ENCODE assay signal across 8 cellular contexts in the genomic region with DNA sequence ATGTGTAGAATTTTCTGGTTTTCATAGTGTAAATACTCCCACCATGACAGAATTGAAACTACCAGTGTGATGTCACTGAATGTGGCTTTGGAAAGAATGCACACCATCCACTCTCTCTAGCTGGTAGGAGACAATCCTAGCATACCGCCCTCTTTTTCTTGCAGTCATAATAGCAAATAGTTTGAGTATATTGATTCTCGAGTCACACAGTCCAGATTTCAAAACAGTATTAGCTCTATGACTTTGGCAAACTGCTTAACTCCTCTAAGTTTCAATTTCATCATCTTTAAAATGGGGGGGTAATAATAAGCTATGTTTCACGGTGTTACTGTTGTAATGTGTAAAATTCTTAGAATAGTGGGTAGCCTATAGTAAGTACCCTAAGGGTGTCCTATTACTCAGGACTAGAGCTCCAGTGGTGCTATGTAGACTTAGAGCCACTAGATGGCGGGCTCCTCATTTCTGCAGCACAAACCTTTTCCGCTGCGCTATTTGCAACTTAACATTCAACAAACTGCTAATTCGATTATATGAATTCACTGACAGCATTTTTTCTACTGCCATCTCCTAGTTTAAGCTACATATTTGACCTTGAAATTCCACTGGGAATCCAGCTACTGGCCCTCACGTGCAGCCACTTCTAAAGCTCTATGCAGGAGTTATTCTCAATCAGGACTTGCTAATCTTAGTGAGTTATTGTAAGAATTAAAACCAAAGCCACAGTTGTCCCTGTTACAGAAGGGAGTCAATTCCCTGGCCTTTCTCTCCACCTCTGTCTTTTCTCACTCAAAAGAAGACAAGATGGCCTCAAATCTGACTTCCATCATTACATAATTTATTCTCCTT. TPM values are rescaled to one million over a fixed set of nuclear protein-coding genes. Genes with fewer than 3 reads are reported as not detected.
DNase-seq lines count a peak whose midpoint lies in the region; ATAC-seq and TF ChIP-seq lines count a peak whose summit lies in the region.

No MANE protein-coding gene starts in this region.

- no peak overlapping the region for H2AFZ ChIP-seq in IMR-90 (replicated peaks; ENCODE audit: low read length, poor library complexity)

- no peak overlapping the region for H4K5ac ChIP-seq in IMR-90 (ENCODE audit: low read depth, low read length)

- H2BK5ac ChIP-seq in IMR-90 (ENCODE audit: low read depth, low read length, poor library complexity, severe bottlenecking): peak overlapping the region; percentile 11

- no peak overlapping the region for H2BK120ac ChIP-seq in IMR-90 (ENCODE audit: low read depth, low read length)

- H3K4me1 ChIP-seq in IMR-90 (ENCODE audit: control insufficient read depth, insufficient read depth, low read length) (peaks cover 4% of the 10 kb centered on the region; the same call in 1 of the 2 replicates), neutrophil (ENCODE audit: control insufficient read depth in 1 of 2, insufficient read depth in 1 of 2, low read depth in 1 of 2, low read length in 1 of 2) (peaks cover 52 to 55% of the 10 kb centered on the region in 2 experiments), testis (no peaks in the 10 kb centered on the region)

- intact Hi-C loops in IMR-90 (cut with micrococcal nuclease) (loop anchor here (2.0 to 5.0 kb wide), 2 partner anchors 142 to 176 kb away; partner anchors contain the start of gene ZYX), testis (cut with DNase I; ENCODE audit: low total_unique reads) (no loop called here)

- no peak overlapping the region for H4K91ac ChIP-seq in IMR-90 (ENCODE audit: insufficient read depth, low read depth, low read length)

- peak overlapping the region; percentile 61 for H3K9ac ChIP-seq in IMR-90 (ENCODE audit: low read depth, low read length)

- H4K8ac ChIP-seq in IMR-90 (ENCODE audit: low read depth in 2 of 2, low read length in 2 of 2): no peak overlapping the region

- dilution Hi-C loops in IMR-90 (cut with HindIII; ENCODE audit: low sequenced_read_pairs, unreplicated experiment): no loop called here

- H3K14ac ChIP-seq in IMR-90 (replicated peaks; ENCODE audit: low read depth, low read length): no peak overlapping the region

- no peak overlapping the region for H3K4ac ChIP-seq in IMR-90 (ENCODE audit: low read depth, low read length)

- DNase-seq in DMS53 treated with DMSO at 0.1 percent for 48 hours (lab: John Stamatoyannopoulos, UW; ENCODE audit: unreplicated experiment) (peak; percentile 87), IMR-90 (peak; percentile 86), OCI-M2 (lab: John Stamatoyannopoulos, UW; ENCODE audit: unreplicated experiment) (peak; percentile 41), fibroblast of the aortic adventitia (ENCODE audit: low read depth) (peak; percentile 90), testis (peak; percentile 83)
- peak; percentile 63 to 72 for DNase-seq in activated T-cell treated with anti-CD3 and anti-CD28 coated beads, Interleukin-2, amount 50 U/mL, for 48 hours

- H3K27ac ChIP-seq in IMR-90 (ENCODE audit: insufficient read depth, low read length) (no peak overlapping the region), neutrophil (peak overlapping the region; percentile 85), testis (no peak overlapping the region)

- 5% methylated on average over 4 of the region's 8 CpGs; no CpG with 5 or more reads in 1 of the 2 experiments for WGBS in IMR-90 (ENCODE audit: extremely low coverage in 2 of 2, insufficient read length in 1 of 2), 2 experiments
- 21 to 25% methylated on average over 8 of the region's 8 CpGs for WGBS in testis, 2 donors

- POLR2A ChIA-PET in IMR-90 (lab: Charles Lee; ENCODE audit: unreplicated experiment): no interaction called here

- H3K56ac ChIP-seq in IMR-90 (ENCODE audit: extremely low read depth, insufficient read depth, low read length): no peak overlapping the region

- H3K9me3 ChIP-seq in IMR-90 (ENCODE audit: control insufficient read depth, insufficient read depth, low read length) (peaks cover 2% of the 10 kb centered on the region; the same call in 1 of the 2 replicates), neutrophil (no peaks in the 10 kb centered on the region), testis (no peaks in the 10 kb centered on the region)

- peaks cover 4% of the 10 kb centered on the region; the same call in 1 of the 2 replicates for H3K27me3 ChIP-seq in IMR-90 (ENCODE audit: control insufficient read depth, insufficient read depth, low read length)
- H3K27me3 ChIP-seq in neutrophil: no peaks in the 10 kb centered on the region
- H3K27me3 ChIP-seq in testis: no peaks in the 10 kb centered on the region

- no peak overlapping the region for H2BK15ac ChIP-seq in IMR-90 (ENCODE audit: low read depth, low read length)

- peak overlapping the region; percentile 86 for H3K4me2 ChIP-seq in IMR-90 (ENCODE audit: low read depth, low read length)

- CTCF ChIA-PET in IMR-90 (lab: Yijun Ruan, JAX): interaction anchor here (0.6 to 2.2 kb wide), 26 partner anchors 9 to 922 kb away, joined by 3 to 24 read pairs (median 4); partner anchors contain the start of genes CLCN1, GSTK1 and TAS2R40

- H3K79me1 ChIP-seq in IMR-90 (ENCODE audit: low read depth in 1 of 2, low read length in 2 of 2): no peaks in the 10 kb centered on the region

- ATAC-seq in GM21526 (IDR thresholded peaks at IDR 0.05; ENCODE audit: low FRiP score, unreplicated experiment) (peak; percentile 94), IMR-90 (ENCODE audit: low read depth) (peak; percentile 95)

- H3K9me1 ChIP-seq in IMR-90 (ENCODE audit: insufficient read depth, low read length): no peaks in the 10 kb centered on the region

- H2BK20ac ChIP-seq in IMR-90 (ENCODE audit: low read depth, low read length): no peak overlapping the region

- no peak overlapping the region for H2AK9ac ChIP-seq in IMR-90 (replicated peaks; ENCODE audit: low read depth, low read length, poor library complexity)

- TF ChIP-seq CTCF in IMR-90 (conservative IDR thresholded peaks at IDR 0.05; ENCODE audit: low read depth, low read length) (peak; percentile 91), fibroblast of the aortic adventitia (IDR thresholded peaks at IDR 0.05; ENCODE audit: insufficient read depth, low read length) (peak; percentile 94), neutrophil (IDR thresholded peaks at IDR 0.05) (peak; percentile 91), testis (IDR thresholded peaks at IDR 0.05) (peak; percentile 64 to 82 (median 73))

- BruUV-seq in IMR-90 (replicated peaks; lab: Mats Ljungman, UMichigan): no TSS peak

- TF ChIP-seq POLR2A in IMR-90 (IDR thresholded peaks at IDR 0.05; ENCODE audit: low read depth, low read length) (no peak), testis (IDR thresholded peaks at IDR 0.05) (no peak)

- H3K4me3 ChIP-seq in IMR-90 (ENCODE audit: insufficient read depth, low read depth, low read length) (no peak overlapping the region), fibroblast of the aortic adventitia (ENCODE audit: low read depth, low read length) (no peak overlapping the region), neutrophil (ENCODE audit: low read depth in 1 of 2, low read length in 1 of 2) (peak overlapping the region; percentile 38 to 48), testis (no peak overlapping the region)

- no peaks in the 10 kb centered on the region for H3K36me3 ChIP-seq in IMR-90 (ENCODE audit: control insufficient read depth, insufficient read depth, low read length)
- H3K36me3 ChIP-seq in neutrophil: no peaks in the 10 kb centered on the region
- H3K36me3 ChIP-seq in testis (ENCODE audit: low read depth, missing control alignments): no peaks in the 10 kb centered on the region

- H2AK5ac ChIP-seq in IMR-90 (ENCODE audit: low read depth, low read length): no peak overlapping the region

- H3K18ac ChIP-seq in IMR-90 (ENCODE audit: low read depth, low read length): no peak overlapping the region

- no peak overlapping the region for H3K23ac ChIP-seq in IMR-90 (ENCODE audit: low read depth, low read length)

- in situ Hi-C loops in IMR-90 (cut with MboI; ENCODE audit: low sequenced_read_pairs): no loop called here

- no peaks in the 10 kb centered on the region for H4K20me1 ChIP-seq in IMR-90 (ENCODE audit: insufficient read depth, low read length)

- peak; percentile 89 for TF ChIP-seq RAD21 in IMR-90 (IDR thresholded peaks at IDR 0.05; ENCODE audit: low read length)

RNA-seq across cellular contexts. Expression of gene TAS2R40, which starts 18.7 kb away (rescaled TPM):
- not detected in 2 replicates for total RNA-seq in IMR-90 (2012; rRNA removed)
- not detected in 2 replicates for polyA plus RNA-seq in IMR-90 (2012; rRNA removed)
- polyA plus RNA-seq in IMR-90 (2012; cell fraction: cytosol; rRNA removed): not detected in 2 replicates
- polyA plus RNA-seq in IMR-90 (2012; cell fraction: nucleus; rRNA removed; ENCODE audit: low replicate concordance): not detected in 2 replicates
- total RNA-seq in fibroblast of the aortic adventitia (ENCODE audit: low replicate concordance): not detected in 2 replicates
- not detected for total RNA-seq in testis
- not detected for polyA plus RNA-seq in testis (ENCODE audit: insufficient read depth, low read depth, low replicate concordance)

RNA-seq across cellular contexts. Expression of gene GSTK1, which starts 22.7 kb away (rescaled TPM):
- total RNA-seq in IMR-90 (2012; rRNA removed) (60.0 and 64.9 TPM in 2 replicates), fibroblast of the aortic adventitia (ENCODE audit: low replicate concordance) (53.3 and 91.9 TPM in 2 replicates), testis (100 to 1,000 TPM; 105 to 136 TPM)
- polyA plus RNA-seq in IMR-90 (2012; rRNA removed) (109 and 111 TPM in 2 replicates), testis (ENCODE audit: insufficient read depth, low read depth, low replicate concordance) (169 TPM)
- polyA plus RNA-seq in IMR-90 (2012; cell fraction: cytosol; rRNA removed): 98.8 and 119 TPM in 2 replicates
- polyA plus RNA-seq in IMR-90 (2012; cell fraction: nucleus; rRNA removed; ENCODE audit: low replicate concordance): 202 and 254 TPM in 2 replicates

RNA-seq across cellular contexts. Expression of gene TMEM139, which starts 44.2 kb away (rescaled TPM):
- total RNA-seq in IMR-90 (2012; rRNA removed) (not detected in 2 replicates), fibroblast of the aortic adventitia (ENCODE audit: low replicate concordance) (not detected in 2 replicates), testis (1 to 10 TPM; 1.1 to 2.2 TPM)
- polyA plus RNA-seq in IMR-90 (2012; rRNA removed) (0.07 TPM in 1 of 2 replicates, not detected in the other), testis (ENCODE audit: insufficient read depth, low read depth, low replicate concordance) (5.3 TPM)
- 0.42 TPM in 1 of 2 replicates, not detected in the other for polyA plus RNA-seq in IMR-90 (2012; cell fraction: cytosol; rRNA removed)
- polyA plus RNA-seq in IMR-90 (2012; cell fraction: nucleus; rRNA removed; ENCODE audit: low replicate concordance): 0.05 and 0.06 TPM in 2 replicates

RNA-seq across cellular contexts. Expression of gene CASP2, which starts 47.6 kb away (rescaled TPM):
- 18.6 and 25.6 TPM in 2 replicates for total RNA-seq in IMR-90 (2012; rRNA removed)
- polyA plus RNA-seq in IMR-90 (2012; rRNA removed): 14.3 and 15.4 TPM in 2 replicates
- 4.9 and 7.1 TPM in 2 replicates for polyA plus RNA-seq in IMR-90 (2012; cell fraction: cytosol; rRNA removed)
- 19.9 and 31.5 TPM in 2 replicates for polyA plus RNA-seq in IMR-90 (2012; cell fraction: nucleus; rRNA removed; ENCODE audit: low replicate concordance)
- 18.4 and 19.8 TPM in 2 replicates for total RNA-seq in fibroblast of the aortic adventitia (ENCODE audit: low replicate concordance)
- total RNA-seq in testis: 10 to 100 TPM; 23.6 to 26.5 TPM
- polyA plus RNA-seq in testis (ENCODE audit: insufficient read depth, low read depth, low replicate concordance): 20.7 TPM

RNA-seq across cellular contexts. Expression of gene TAS2R39, which starts 57.3 kb away (rescaled TPM):
- not detected in 2 replicates for total RNA-seq in IMR-90 (2012; rRNA removed)
- polyA plus RNA-seq in IMR-90 (2012; rRNA removed): not detected in 2 replicates
- not detected in 2 replicates for polyA plus RNA-seq in IMR-90 (2012; cell fraction: cytosol; rRNA removed)
- not detected in 2 replicates for polyA plus RNA-seq in IMR-90 (2012; cell fraction: nucleus; rRNA removed; ENCODE audit: low replicate concordance)
- total RNA-seq in fibroblast of the aortic adventitia (ENCODE audit: low replicate concordance): not detected in 2 replicates
- total RNA-seq in testis: not detected
- polyA plus RNA-seq in testis (ENCODE audit: insufficient read depth, low read depth, low replicate concordance): not detected

Comparison
In these comparisons a context has a peak if more than half of its experiments do, and no peak if none do; other contexts are left out.
1. H3K4me3 ChIP-seq: peak in neutrophil (2 of 2); none in IMR-90 (single experiment), fibroblast of the aortic adventitia (single experiment) and testis (0 of 2).
2. Peak in every context shown above with its lines, with median percentiles within 50 percentile points of each other: DNase-seq and CTCF ChIP-seq.